In genomic region chr18:50273203-50274043, GRCh38 we compare ENCODE assay signal across 22 cellular contexts. TPM values are rescaled to one million over a fixed set of nuclear protein-coding genes. Genes with fewer than 3 reads are reported as not detected.
"Had no signal": no experiment of that assay in that cellular context is flagged by ENCODE, and none has a peak within 500 bp of the region (broad histone marks: within the 10 kb centered on the region; RNA-seq: fewer than 3 reads in every experiment).

No MANE protein-coding gene starts in this region.

- H3K4me3 ChIP-seq: upper lobe of right lung had no signal

- H3K9me3 ChIP-seq: upper lobe of right lung had no signal

- H3K4me1 ChIP-seq: upper lobe of right lung had no signal

- H3K27me3 Mint-ChIP-seq: activated CD4-positive, alpha-beta T cell treated with anti-CD3 and anti-CD28 coated beads for 36 hours; activated naive CD8-positive, alpha-beta T cell; naive B cell; stimulated activated naive CD8-positive, alpha-beta T cell treated with anti-CD3 and anti-CD28 coated beads, Interleukin-15, amount 100 ng/mL, for 72 hours had no signal

- H3K27ac ChIP-seq: brain microvascular endothelial cell, upper lobe of right lung had no signal

- H3K4me1 Mint-ChIP-seq: mesothelial cell of epicardium, nephron progenitor cell had no signal

- FAIRE-seq: astrocyte, frontal cortex, islet of Langerhans had no signal

- H3K4me3 Mint-ChIP-seq: activated CD4-positive, alpha-beta T cell treated with anti-CD3 and anti-CD28 coated beads for 36 hours; activated naive CD8-positive, alpha-beta T cell; mesothelial cell of epicardium; nephron progenitor cell; stimulated activated naive CD8-positive, alpha-beta T cell treated with anti-CD3 and anti-CD28 coated beads, Interleukin-15, amount 100 ng/mL, for 72 hours had no signal

- DNase-seq: activated CD4-positive, alpha-beta T cell treated with anti-CD3 and anti-CD28 coated beads for 36 hours; activated CD4-positive, alpha-beta T cell treated with anti-CD3 and anti-CD28 coated beads, Interleukin-2, amount 50 U/mL, for 48 hours; activated CD4-positive, CD25-positive, alpha-beta regulatory T cell; activated CD8-positive, alpha-beta memory T cell treated with anti-CD3 and anti-CD28 coated beads for 24 hours; activated effector memory CD4-positive, alpha-beta T cell treated with Interleukin-2 at 50 U/mL for 16 hours; activated naive CD4-positive, alpha-beta T cell treated with Interleukin-2 at 50 U/mL for 16 hours; brain microvascular endothelial cell; caudate nucleus; naive B cell; nephron progenitor cell; nucleus accumbens; stimulated activated CD4-positive, alpha-beta T cell treated with anti-CD3 and anti-CD28 coated beads, Interleukin-4, amount 100 ng/mL, for 1 hour; stimulated activated naive CD8-positive, alpha-beta T cell treated with anti-CD3 and anti-CD28 coated beads, Interleukin-15, amount 100 ng/mL, for 72 hours; substantia nigra; upper lobe of right lung had no signal

- H3K27ac Mint-ChIP-seq: activated CD4-positive, alpha-beta T cell treated with anti-CD3 and anti-CD28 coated beads for 36 hours; activated naive CD8-positive, alpha-beta T cell; mesothelial cell of epicardium; nephron progenitor cell had no signal

- H3K9me3 Mint-ChIP-seq: mesothelial cell of epicardium; naive B cell; nephron progenitor cell; stimulated activated naive CD8-positive, alpha-beta T cell treated with anti-CD3 and anti-CD28 coated beads, Interleukin-15, amount 100 ng/mL, for 72 hours had no signal

- ATAC-seq: activated CD4-positive, alpha-beta T cell treated with anti-CD3 and anti-CD28 coated beads for 36 hours; right cardiac atrium; stimulated activated naive CD8-positive, alpha-beta T cell treated with anti-CD3 and anti-CD28 coated beads, Interleukin-15, amount 100 ng/mL, for 72 hours; upper lobe of right lung had no signal

- H3K27me3 ChIP-seq: brain microvascular endothelial cell, upper lobe of right lung had no signal

RNA-seq across cellular contexts. Expression of gene CFAP53, which starts 7.1 kb away (rescaled TPM):
- total RNA-seq: skeletal muscle tissue, upper lobe of right lung had no signal
